ENCODE assay signal across 11 cellular contexts in genomic region chr2:98713332-98714015, GRCh38. TPM values are rescaled to one million over a fixed set of nuclear protein-coding genes. Genes with fewer than 3 reads are reported as not detected.
DNase-seq lines count a peak whose midpoint lies in the region; ATAC-seq lines count a peak whose summit lies in the region.
"Had no signal": no experiment of that assay in that cellular context is flagged by ENCODE, and none has a peak within 500 bp of the region (broad histone marks: within the 10 kb centered on the region; RNA-seq: fewer than 3 reads in every experiment).

No MANE protein-coding gene starts in this region.

- H3K9ac ChIP-seq in neuronal stem cell (ENCODE audit: low read depth, low read length, poor library complexity): no peak overlapping the region

- no peak overlapping the region for H3K23ac ChIP-seq in neuronal stem cell (ENCODE audit: low read depth, low read length, poor library complexity)

- H2AK5ac ChIP-seq in neuronal stem cell (ENCODE audit: low read depth, low read length): no peak overlapping the region

- H3K27me3 Mint-ChIP-seq in activated T-cell treated with anti-CD3 and anti-CD28 coated beads, Interleukin-2, amount 50 U/mL, for 72 hours (ENCODE audit: low read depth): no peaks in the 10 kb centered on the region
- H3K27me3 Mint-ChIP-seq in activated T-cell treated with anti-CD3 and anti-CD28 coated beads, Interleukin-2, amount 50 U/mL, for 24 hours: no peaks in the 10 kb centered on the region
- H3K27me3 Mint-ChIP-seq in stimulated activated naive CD8-positive, alpha-beta T cell treated with anti-CD3 and anti-CD28 coated beads, Interleukin-15, amount 100 ng/mL, for 72 hours: no peaks in the 10 kb centered on the region

- H3K36me3 ChIP-seq in neuronal stem cell (replicated peaks in 1 of 2; ENCODE audit: control insufficient read depth in 2 of 2, insufficient read depth in 2 of 2, low read length in 2 of 2): no peaks in the 10 kb centered on the region

- no peak for ATAC-seq in activated T-cell treated with anti-CD3 and anti-CD28 coated beads, Interleukin-2, amount 50 U/mL, for 72 hours (replicated peaks in 1 of 2)
- ATAC-seq in GM21723 (IDR thresholded peaks at IDR 0.05; ENCODE audit: unreplicated experiment) (peak; percentile 89), HG03378 (IDR thresholded peaks at IDR 0.05; ENCODE audit: unreplicated experiment) (peak; percentile 82), GM18498 (IDR thresholded peaks at IDR 0.05; ENCODE audit: unreplicated experiment) (no peak)
- peak; percentile 39 for ATAC-seq in stimulated activated naive CD8-positive, alpha-beta T cell treated with anti-CD3 and anti-CD28 coated beads, Interleukin-15, amount 100 ng/mL, for 72 hours

- peak overlapping the region; percentile 9 to 59 for H3K4me3 Mint-ChIP-seq in activated T-cell treated with anti-CD3 and anti-CD28 coated beads, Interleukin-2, amount 50 U/mL, for 72 hours
- no peak overlapping the region for H3K4me3 Mint-ChIP-seq in activated T-cell treated with anti-CD3 and anti-CD28 coated beads, Interleukin-2, amount 50 U/mL, for 24 hours
- H3K4me3 Mint-ChIP-seq in stimulated activated naive CD8-positive, alpha-beta T cell treated with anti-CD3 and anti-CD28 coated beads, Interleukin-15, amount 100 ng/mL, for 72 hours: peak overlapping the region; percentile 8 to 34
- H3K4me3 Mint-ChIP-seq: type B pancreatic cell had no signal

- H3K14ac ChIP-seq in neuronal stem cell (ENCODE audit: low read length): no peak overlapping the region

- no peak overlapping the region for H3K4me3 ChIP-seq in neuronal stem cell (ENCODE audit: low read length in 2 of 2)

- no peak overlapping the region for H2BK15ac ChIP-seq in neuronal stem cell (ENCODE audit: low read length)

- no peak overlapping the region for H3K18ac ChIP-seq in neuronal stem cell (ENCODE audit: low read length)

- H3K79me1 ChIP-seq in neuronal stem cell (ENCODE audit: low read depth, low read length): no peaks in the 10 kb centered on the region

- H2BK12ac ChIP-seq in neuronal stem cell (ENCODE audit: low read length): no peak overlapping the region

- WGBS in neuronal stem cell (ENCODE audit: extremely low coverage in 2 of 2, insufficient read length in 2 of 2, insufficient replicate concordance in 1 of 2), 2 donors: no CpG with 5 or more reads among the region's 4 CpGs

- no peak overlapping the region for H2BK120ac ChIP-seq in neuronal stem cell (ENCODE audit: low read depth, low read length)

- H3K9me3 ChIP-seq in neuronal stem cell (replicated peaks in 1 of 2; ENCODE audit: control insufficient read depth in 2 of 2, insufficient read depth in 1 of 2, low read depth in 1 of 2, low read length in 2 of 2): no peaks in the 10 kb centered on the region

- H3K4ac ChIP-seq in neuronal stem cell (ENCODE audit: low read length): no peak overlapping the region

- H3K4me1 ChIP-seq in neuronal stem cell (ENCODE audit: control insufficient read depth in 2 of 2, insufficient read depth in 1 of 2, low read depth in 1 of 2, low read length in 2 of 2): no peaks in the 10 kb centered on the region

- no peak overlapping the region for H3K4me2 ChIP-seq in neuronal stem cell (ENCODE audit: insufficient read depth, low read length, poor library complexity, severe bottlenecking)

- no peak for DNase-seq in activated T-cell treated with anti-CD3 and anti-CD28 coated beads, Interleukin-2, amount 50 U/mL, for 72 hours
- DNase-seq in activated T-cell treated with anti-CD3 and anti-CD28 coated beads, Interleukin-2, amount 50 U/mL, for 24 hours: no peak
- no peak for DNase-seq in stimulated activated naive CD8-positive, alpha-beta T cell treated with anti-CD3 and anti-CD28 coated beads, Interleukin-15, amount 100 ng/mL, for 72 hours
- DNase-seq in neuronal stem cell (ENCODE audit: low spot score): no peak
- no peak for DNase-seq in C1 segment of cervical spinal cord (lab: John Stamatoyannopoulos, UW)
- DNase-seq: NCI-H1694 treated with DMSO at 0.1 percent for 48 hours had no signal

- peak overlapping the region; percentile 89 for H3K27ac Mint-ChIP-seq in activated T-cell treated with anti-CD3 and anti-CD28 coated beads, Interleukin-2, amount 50 U/mL, for 72 hours
- H3K27ac Mint-ChIP-seq in activated T-cell treated with anti-CD3 and anti-CD28 coated beads, Interleukin-2, amount 50 U/mL, for 24 hours: no peak overlapping the region
- H3K27ac Mint-ChIP-seq in stimulated activated naive CD8-positive, alpha-beta T cell treated with anti-CD3 and anti-CD28 coated beads, Interleukin-15, amount 100 ng/mL, for 72 hours: peak overlapping the region in 1 of 2 donors; percentile 93
- H3K27ac Mint-ChIP-seq: type B pancreatic cell had no signal

- H3K4me1 Mint-ChIP-seq in activated T-cell treated with anti-CD3 and anti-CD28 coated beads, Interleukin-2, amount 50 U/mL, for 72 hours (ENCODE audit: low read depth): peaks cover 97% of the 10 kb centered on the region
- peaks cover 95% of the 10 kb centered on the region for H3K4me1 Mint-ChIP-seq in activated T-cell treated with anti-CD3 and anti-CD28 coated beads, Interleukin-2, amount 50 U/mL, for 24 hours (ENCODE audit: low read depth)
- H3K4me1 Mint-ChIP-seq in stimulated activated naive CD8-positive, alpha-beta T cell treated with anti-CD3 and anti-CD28 coated beads, Interleukin-15, amount 100 ng/mL, for 72 hours: peaks cover 98% of the 10 kb centered on the region

- H4K91ac ChIP-seq in neuronal stem cell (ENCODE audit: low read depth, low read length, poor library complexity): no peak overlapping the region

- no peak overlapping the region for H2BK5ac ChIP-seq in neuronal stem cell (ENCODE audit: low read length)

- H3K9me3 Mint-ChIP-seq in activated T-cell treated with anti-CD3 and anti-CD28 coated beads, Interleukin-2, amount 50 U/mL, for 72 hours: no peaks in the 10 kb centered on the region
- no peaks in the 10 kb centered on the region for H3K9me3 Mint-ChIP-seq in activated T-cell treated with anti-CD3 and anti-CD28 coated beads, Interleukin-2, amount 50 U/mL, for 24 hours
- no peaks in the 10 kb centered on the region for H3K9me3 Mint-ChIP-seq in stimulated activated naive CD8-positive, alpha-beta T cell treated with anti-CD3 and anti-CD28 coated beads, Interleukin-15, amount 100 ng/mL, for 72 hours
- H3K9me3 Mint-ChIP-seq: type B pancreatic cell had no signal

- H3K27ac ChIP-seq in neuronal stem cell (replicated peaks; ENCODE audit: low read length): no peak overlapping the region
- H3K27ac ChIP-seq: RWPE1 had no signal

- H4K8ac ChIP-seq in neuronal stem cell (ENCODE audit: low read depth, low read length): no peak overlapping the region

- no peaks in the 10 kb centered on the region for H3K27me3 ChIP-seq in neuronal stem cell (ENCODE audit: control insufficient read depth in 3 of 3, insufficient read depth in 3 of 3, low read depth in 1 of 3, low read length in 3 of 3)

- peaks cover 6 to 8% of the 10 kb centered on the region in 2 donors for H3K36me3 Mint-ChIP-seq in activated T-cell treated with anti-CD3 and anti-CD28 coated beads, Interleukin-2, amount 50 U/mL, for 72 hours (ENCODE audit: insufficient read depth in 2 of 2)
- H3K36me3 Mint-ChIP-seq in activated T-cell treated with anti-CD3 and anti-CD28 coated beads, Interleukin-2, amount 50 U/mL, for 24 hours (ENCODE audit: low read depth): peaks cover 8% of the 10 kb centered on the region
- H3K36me3 Mint-ChIP-seq: type B pancreatic cell had no signal

- H2AFZ ChIP-seq in neuronal stem cell (ENCODE audit: low read length): no peak overlapping the region

RNA-seq across cellular contexts. Expression of gene MGAT4A, which starts 17.5 kb away (rescaled TPM):
- 100 to 1,000 TPM; 108 to 109 TPM for total RNA-seq in activated T-cell treated with anti-CD3 and anti-CD28 coated beads, Interleukin-2, amount 50 U/mL, for 72 hours
- 3.4 TPM for polyA plus RNA-seq in neuronal stem cell (2013, experiment 1 of 2)
- polyA plus RNA-seq in neuronal stem cell (2013, experiment 2 of 2): 3.4 TPM

Comparison
In these comparisons a context has a peak if more than half of its experiments do, and no peak if none do; other contexts are left out.
1. ATAC-seq: peak in GM21723 (single experiment), HG03378 (single experiment) and stimulated activated naive CD8-positive, alpha-beta T cell treated with anti-CD3 and anti-CD28 coated beads, Interleukin-15, amount 100 ng/mL, for 72 hours (single experiment); none in activated T-cell treated with anti-CD3 and anti-CD28 coated beads, Interleukin-2, amount 50 U/mL, for 72 hours (0 of 2) and GM18498 (single experiment).